12 cellular contexts compared by ENCODE assay signal in genomic region chr3:43692971-43693370, GRCh38. TPM values are rescaled to one million over a fixed set of nuclear protein-coding genes. Genes with fewer than 3 reads are reported as not detected.
DNase-seq lines count a peak whose midpoint lies in the region; ATAC-seq, FAIRE-seq and TF ChIP-seq lines count a peak whose summit lies in the region.
"Had no signal": no experiment of that assay in that cellular context is flagged by ENCODE, and none has a peak within 500 bp of the region (broad histone marks: within the 10 kb centered on the region; RNA-seq: fewer than 3 reads in every experiment).

No MANE protein-coding gene starts in this region.

- no peak overlapping the region for H2BK5ac ChIP-seq in H1 (ENCODE audit: low read depth, low read length)

- H3K27me3 ChIP-seq in CD8-positive, alpha-beta T cell (ENCODE audit: insufficient read depth, low read length), result no peaks in the 10 kb centered on the region
- H3K27me3 ChIP-seq in H1 (replicated peaks in 1 of 4; ENCODE audit: control insufficient read depth in 3 of 4, extremely low read depth in 1 of 4, insufficient read depth in 3 of 4, low read length in 3 of 4), result no peaks in the 10 kb centered on the region
- no peaks in the 10 kb centered on the region for H3K27me3 ChIP-seq in psoas muscle (ENCODE audit: insufficient read depth in 3 of 3, low read length in 2 of 3)

- H2BK15ac ChIP-seq in H1 (ENCODE audit: low read length), result no peak overlapping the region

- no peak overlapping the region for H2AK5ac ChIP-seq in H1 (ENCODE audit: low read depth, low read length)

- H3K9ac ChIP-seq in H1 (replicated peaks in 1 of 4; ENCODE audit: extremely low read depth in 1 of 4, low read depth in 3 of 4, low read length in 3 of 4), result no peak overlapping the region

- ATAC-seq in CD8-positive, alpha-beta T cell, result no peak
- no peak for ATAC-seq in psoas muscle
- ATAC-seq in HG02973 (IDR thresholded peaks at IDR 0.05; ENCODE audit: unreplicated experiment), result no peak
- ATAC-seq in GM18907 (IDR thresholded peaks at IDR 0.05; ENCODE audit: unreplicated experiment), result no peak
- no peak for ATAC-seq in GM21825 (IDR thresholded peaks at IDR 0.05; ENCODE audit: unreplicated experiment)
- ATAC-seq: right cardiac atrium had no signal

- no peak overlapping the region for H4K5ac ChIP-seq in H1 (ENCODE audit: insufficient read length, low read depth, low read length)

- H3K79me1 ChIP-seq in H1 (ENCODE audit: low read depth, low read length), result no peaks in the 10 kb centered on the region

- H3K4me3 Mint-ChIP-seq in CD8-positive, alpha-beta T cell, result peak overlapping the region; percentile 3

- CTCF ChIA-PET in CD8-positive, alpha-beta T cell (lab: Charles Lee), result interaction anchor here (0.5 kb wide), 1 partner anchor 76 kb away, joined by 3 read pairs; no protein-coding TSS in a partner anchor
- CTCF ChIA-PET in H1 (lab: Charles Lee; ENCODE audit: partially characterized antibody), result interaction anchor here (0.6 to 1.3 kb wide), 2 partner anchors 54 to 76 kb away, joined by 4 to 6 read pairs; no protein-coding TSS in a partner anchor

- H3K4me1 ChIP-seq in CD8-positive, alpha-beta T cell (ENCODE audit: insufficient read depth, low read length), result peaks cover 15% of the 10 kb centered on the region
- peaks cover 0 to 20% (median 9%) of the 10 kb centered on the region in 4 experiments; a peak in 5 of 7 replicates for H3K4me1 ChIP-seq in H1 (replicated peaks in 1 of 4; ENCODE audit: control insufficient read depth in 3 of 4, insufficient read depth in 4 of 4, low read length in 3 of 4)
- peaks cover 40% of the 10 kb centered on the region for H3K4me1 ChIP-seq in psoas muscle

- peaks cover 34% of the 10 kb centered on the region for H3K4me1 Mint-ChIP-seq in CD8-positive, alpha-beta T cell (ENCODE audit: low read depth)

- H3K18ac ChIP-seq in H1 (ENCODE audit: extremely low read depth, low read length), result no peak overlapping the region

- H3K14ac ChIP-seq in H1 (ENCODE audit: insufficient read length), result no peak overlapping the region

- no peak overlapping the region for H3K27ac ChIP-seq in CD8-positive, alpha-beta T cell (ENCODE audit: low read depth, low read length)
- H3K27ac ChIP-seq in H1 (ENCODE audit: low read depth, low read length) (no peak overlapping the region), psoas muscle (no peak overlapping the region)

- H3K23ac ChIP-seq in H1 (ENCODE audit: insufficient read length), result no peak overlapping the region

- TF ChIP-seq RAD21 in H1 (IDR thresholded peaks at IDR 0.05 in 1 of 2, conservative IDR thresholded peaks at IDR 0.05 in 1 of 2; ENCODE audit: low read depth in 2 of 2, low read length in 2 of 2), result no peak

- H3K56ac ChIP-seq in H1 (replicated peaks; ENCODE audit: insufficient read length, low read depth, low read length), result no peak overlapping the region

- H2BK120ac ChIP-seq in H1 (replicated peaks; ENCODE audit: low read depth, low read length), result no peak overlapping the region

- no peak overlapping the region for H4K8ac ChIP-seq in H1 (ENCODE audit: extremely low read depth, insufficient read depth, low read length)

- no peak overlapping the region for H2BK20ac ChIP-seq in H1 (ENCODE audit: low read length)

- no peak overlapping the region for H4K91ac ChIP-seq in H1 (replicated peaks; ENCODE audit: insufficient read length, low read length)

- H3K4ac ChIP-seq in H1 (replicated peaks; ENCODE audit: insufficient read length, low read depth, low read length), result no peak overlapping the region

- no peak for TF ChIP-seq CTCF in CD8-positive, alpha-beta T cell (IDR thresholded peaks at IDR 0.05)
- TF ChIP-seq CTCF in LNCaP clone FGC (IDR thresholded peaks at IDR 0.05; ENCODE audit: control insufficient read depth, extremely low read depth, insufficient read depth) (no peak), H1 (IDR thresholded peaks at IDR 0.05; ENCODE audit: control extremely low read depth in 1 of 3, insufficient read depth in 1 of 3, low read depth in 1 of 3, low read length in 3 of 3) (no peak), psoas muscle (IDR thresholded peaks at IDR 0.05) (no peak)

- H3K36me3 Mint-ChIP-seq in CD8-positive, alpha-beta T cell, result no peaks in the 10 kb centered on the region

- H3K23me2 ChIP-seq in H1 (ENCODE audit: low read depth, low read length), result peaks cover 2% of the 10 kb centered on the region; the same call in 1 of the 2 replicates

- H3K9me3 ChIP-seq in CD8-positive, alpha-beta T cell (ENCODE audit: low read length), result no peaks in the 10 kb centered on the region
- H3K9me3 ChIP-seq in H1 (ENCODE audit: insufficient read depth in 2 of 2, low read depth in 1 of 2, low read length in 1 of 2) (no peaks in the 10 kb centered on the region), psoas muscle (no peaks in the 10 kb centered on the region)

- no peak for FAIRE-seq in H1 (lab: Jason Lieb, UNC)

- H2BK12ac ChIP-seq in H1 (ENCODE audit: low read depth, low read length), result no peak overlapping the region

- peak overlapping the region; percentile 34 to 74; a peak in 2 of 4 replicates for H3K4me2 ChIP-seq in H1 (ENCODE audit: insufficient read depth in 1 of 2, low read depth in 2 of 2, low read length in 2 of 2)

- POLR2A ChIA-PET in CD8-positive, alpha-beta T cell (lab: Charles Lee), result no interaction called here
- POLR2A ChIA-PET in H1 (lab: Charles Lee; ENCODE audit: partially characterized antibody), result no interaction called here

- intact Hi-C loops in CD8-positive, alpha-beta T cell (cut with DNase I, micrococcal nuclease), result loop anchor here (5.0 to 10.0 kb wide), 5 partner anchors 64 to 591 kb away; partner anchors contain the start of genes POMGNT2 (in 1 of the 2) and SNRK (in 1 of the 2)
- intact Hi-C loops in psoas muscle (cut with DNase I), result loop anchor here (5.0 to 10.0 kb wide), 3 partner anchors 59 to 148 kb away; partner anchors contain the start of gene ANO10 (in 2 of the 2)

- no peak for TF ChIP-seq EP300 in H1 (IDR thresholded peaks at IDR 0.05; ENCODE audit: borderline replicate concordance in 1 of 2, low read depth in 2 of 2, low read length in 2 of 2)

- DNase-seq in CD8-positive, alpha-beta T cell, result no peak
- DNase-seq in LNCaP clone FGC (ENCODE audit: low read depth), result no peak
- DNase-seq in H1 (ENCODE audit: low read depth in 1 of 2, low spot score in 2 of 2), result no peak
- DNase-seq in psoas muscle, result no peak
- DNase-seq: activated CD8-positive, alpha-beta memory T cell treated with anti-CD3 and anti-CD28 coated beads for 24 hours; activated naive CD8-positive, alpha-beta T cell treated with anti-CD3 and anti-CD28 coated beads for 36 hours; right cardiac atrium; RPMI8226 had no signal

- H3K27ac Mint-ChIP-seq in CD8-positive, alpha-beta T cell, result no peak overlapping the region
- H3K27ac Mint-ChIP-seq: activated naive CD8-positive, alpha-beta T cell treated with anti-CD3 and anti-CD28 coated beads for 36 hours had no signal

- H3K9me3 Mint-ChIP-seq in CD8-positive, alpha-beta T cell, result no peaks in the 10 kb centered on the region
- H3K9me3 Mint-ChIP-seq: activated naive CD8-positive, alpha-beta T cell treated with anti-CD3 and anti-CD28 coated beads for 36 hours; dendritic cell treated with granulocyte-macrophage colony-stimulating factor and Interleukin-4, amounts not matched to agents 40 ng/mL and 50 ng/mL, for 4 days had no signal

- no peaks in the 10 kb centered on the region for H4K20me1 ChIP-seq in H1 (replicated peaks in 1 of 2; ENCODE audit: control insufficient read depth in 1 of 2, insufficient read depth in 2 of 2, low read length in 2 of 2)

- H3K27me3 Mint-ChIP-seq in CD8-positive, alpha-beta T cell (ENCODE audit: low read depth), result no peaks in the 10 kb centered on the region
- H3K27me3 Mint-ChIP-seq: activated naive CD8-positive, alpha-beta T cell treated with anti-CD3 and anti-CD28 coated beads for 36 hours had no signal

- H3K79me2 ChIP-seq in H1 (ENCODE audit: control insufficient read depth in 1 of 2, insufficient read depth in 2 of 2, low read length in 2 of 2), result peaks cover 0 to 52% of the 10 kb centered on the region in 2 experiments; a peak in 2 of 4 replicates

- no peak overlapping the region for H2AFZ ChIP-seq in H1 (ENCODE audit: low read length)

- no peak for TF ChIP-seq POLR2A in H1 (IDR thresholded peaks at IDR 0.05; ENCODE audit: control extremely low read depth in 1 of 2, low read depth in 2 of 2, low read length in 2 of 2)

- no peak overlapping the region for H3K4me3 ChIP-seq in CD8-positive, alpha-beta T cell (ENCODE audit: low read depth, low read length)
- H3K4me3 ChIP-seq in LNCaP clone FGC (ENCODE audit: low read depth, low read length) (peak overlapping the region; percentile 71; the same call in 1 of the 2 replicates), H1 (ENCODE audit: extremely low read depth in 1 of 4, insufficient read depth in 2 of 4, low read depth in 3 of 4, low read length in 4 of 4) (0 out of 8 replicates have a peak overlapping the region, but pooled peaks of 1 of the 4 experiments have one; percentile 27), psoas muscle (peak overlapping the region; percentile 80)

- H3K36me3 ChIP-seq in CD8-positive, alpha-beta T cell (ENCODE audit: insufficient read depth, low read length), result no peaks in the 10 kb centered on the region
- H3K36me3 ChIP-seq in H1 (ENCODE audit: control insufficient read depth in 2 of 4, insufficient read depth in 4 of 4, low read length in 3 of 4), result no peaks in the 10 kb centered on the region
- H3K36me3 ChIP-seq in psoas muscle (ENCODE audit: insufficient read depth in 1 of 2, low read depth in 1 of 2), result no peaks in the 10 kb centered on the region

- 58% methylated on average over 2 of the region's 2 CpGs; no CpG with 5 or more reads in 1 of the 2 experiments for WGBS in H1 (ENCODE audit: extremely low coverage in 1 of 2, insufficient coverage in 1 of 2, insufficient read length in 1 of 2, insufficient replicate concordance in 2 of 2, low coverage in 1 of 2, low lambda C conversion rate in 2 of 2, missing lambda C conversion rate in 1 of 2), 2 experiments
- 19 to 34% (median 27%) methylated on average over 2 of the region's 2 CpGs for WGBS in psoas muscle, 3 donors

TF ChIP-seq in H1, 55 proteins besides CTCF, POLR2A, EP300 and RAD21 (continues in another document):
- no peak for TF ChIP-seq CHD1 (IDR thresholded peaks at IDR 0.05; ENCODE audit: low read depth, low read length)
- no peak for TF ChIP-seq RFX5 (IDR thresholded peaks at IDR 0.05; ENCODE audit: borderline replicate concordance, low read depth, low read length)
- no peak for TF ChIP-seq SIN3A (conservative IDR thresholded peaks at IDR 0.05 in 1 of 2, IDR thresholded peaks at IDR 0.05 in 1 of 2; ENCODE audit: low read depth in 1 of 2, low read length in 2 of 2)

RNA-seq across cellular contexts. Expression of gene ABHD5, which starts 2.2 kb away (rescaled TPM):
- total RNA-seq in CD8-positive, alpha-beta T cell, result 10 to 100 TPM; 10.3 to 11.4 TPM
- total RNA-seq in H1 (2021; fragmentation: NEBNext Ultra II Directional; extraction: Animal tissue kit (Norgen Biotek cat#: 25700)), result 16.4 and 17.9 TPM in 2 replicates
- polyA plus RNA-seq in H1 (2011; rRNA removed) (4.8 and 10.5 TPM in 2 replicates), psoas muscle (10 to 100 TPM; 16.1 to 69.4 (median 32.0) TPM)
- 9.6 TPM for polyA plus RNA-seq in H1 (2011; cell fraction: cytosol; rRNA removed)
- polyA plus RNA-seq in H1 (2011; cell fraction: nucleus; rRNA removed), result 5.4 TPM
- polyA plus RNA-seq in H1 (2012, experiment 1 of 2), result 13.6 to 20.7 TPM (median 16.6 TPM) in 4 replicates
- polyA plus RNA-seq in H1 (2012, experiment 2 of 2), result 2.8 TPM
- 8.1 TPM for polyA plus RNA-seq in H1 (2013, experiment 1 of 2)
- 7.6 TPM for polyA plus RNA-seq in H1 (2013, experiment 2 of 2)
- polyA minus RNA-seq in H1 (2011; rRNA and poly(A)+ RNA removed), result 16.2 and 29.8 TPM in 2 replicates
- 9.0 TPM for polyA minus RNA-seq in H1 (2011; cell fraction: cytosol; rRNA and poly(A)+ RNA removed)
- polyA minus RNA-seq in H1 (2011; cell fraction: nucleus; rRNA and poly(A)+ RNA removed), result 20.3 TPM
- total RNA-seq in psoas muscle, result 10 to 100 TPM; 19.9 to 38.2 (median 25.7) TPM
